1 cellular context compared by ENCODE assay signal in the genomic region with DNA sequence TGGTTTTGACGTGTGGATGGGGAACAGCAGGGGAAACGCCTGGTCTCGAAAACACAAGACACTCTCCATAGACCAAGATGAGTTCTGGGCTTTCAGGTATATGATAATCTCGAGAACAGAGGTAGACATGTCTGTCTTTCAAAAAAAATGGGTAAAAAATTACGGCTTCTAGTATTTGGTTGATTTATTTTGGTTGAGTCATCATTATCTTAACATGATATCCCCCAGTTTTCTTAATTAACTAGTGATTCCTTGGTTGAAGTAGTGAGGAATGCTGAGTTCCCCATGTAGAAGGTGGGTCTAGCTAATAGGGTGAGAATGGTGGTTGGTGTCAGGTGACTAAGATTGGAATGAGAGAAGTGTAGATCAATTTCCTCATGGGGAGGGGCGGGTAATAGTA.
TF ChIP-seq lines count a peak whose summit lies in the region.

No MANE protein-coding gene starts in this region.

TF ChIP-seq in K562, 482 proteins besides CTCF, POLR2A, EP300 and RAD21:
- TF ChIP-seq SRSF1 (IDR thresholded peaks at IDR 0.05; ENCODE audit: low read depth, low read length) = no peak
- TF ChIP-seq ZNF316 (IDR thresholded peaks at IDR 0.05) = peak; percentile 31; the same call in 1 of the 2 replicates
- TF ChIP-seq, protein P1, sequence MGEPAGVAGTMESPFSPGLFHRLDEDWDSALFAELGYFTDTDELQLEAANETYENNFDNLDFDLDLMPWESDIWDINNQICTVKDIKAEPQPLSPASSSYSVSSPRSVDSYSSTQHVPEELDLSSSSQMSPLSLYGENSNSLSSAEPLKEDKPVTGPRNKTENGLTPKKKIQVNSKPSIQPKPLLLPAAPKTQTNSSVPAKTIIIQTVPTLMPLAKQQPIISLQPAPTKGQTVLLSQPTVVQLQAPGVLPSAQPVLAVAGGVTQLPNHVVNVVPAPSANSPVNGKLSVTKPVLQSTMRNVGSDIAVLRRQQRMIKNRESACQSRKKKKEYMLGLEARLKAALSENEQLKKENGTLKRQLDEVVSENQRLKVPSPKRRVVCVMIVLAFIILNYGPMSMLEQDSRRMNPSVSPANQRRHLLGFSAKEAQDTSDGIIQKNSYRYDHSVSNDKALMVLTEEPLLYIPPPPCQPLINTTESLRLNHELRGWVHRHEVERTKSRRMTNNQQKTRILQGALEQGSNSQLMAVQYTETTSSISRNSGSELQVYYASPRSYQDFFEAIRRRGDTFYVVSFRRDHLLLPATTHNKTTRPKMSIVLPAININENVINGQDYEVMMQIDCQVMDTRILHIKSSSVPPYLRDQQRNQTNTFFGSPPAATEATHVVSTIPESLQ (CRISPR knock-in tag; IDR thresholded peaks at IDR 0.05) = no peak
- no peak for TF ChIP-seq SRF (CRISPR knock-in tag; IDR thresholded peaks at IDR 0.05)
- TF ChIP-seq HNRNPH1 (optimal IDR thresholded peaks at IDR 0.05; ENCODE audit: low read depth, low read length) = no peak
- no peak for TF ChIP-seq KLF1 (tag; IDR thresholded peaks at IDR 0.05)
- TF ChIP-seq, protein P2, sequence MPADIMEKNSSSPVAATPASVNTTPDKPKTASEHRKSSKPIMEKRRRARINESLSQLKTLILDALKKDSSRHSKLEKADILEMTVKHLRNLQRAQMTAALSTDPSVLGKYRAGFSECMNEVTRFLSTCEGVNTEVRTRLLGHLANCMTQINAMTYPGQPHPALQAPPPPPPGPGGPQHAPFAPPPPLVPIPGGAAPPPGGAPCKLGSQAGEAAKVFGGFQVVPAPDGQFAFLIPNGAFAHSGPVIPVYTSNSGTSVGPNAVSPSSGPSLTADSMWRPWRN (IDR thresholded peaks at IDR 0.05; ENCODE audit: low read depth) = no peak
